In genomic region chr1:244394346-244394745, GRCh38 we compare ENCODE assay signal across 1 cellular context.
TF ChIP-seq lines count a peak whose summit lies in the region.

No MANE protein-coding gene starts in this region.

TF ChIP-seq in WTC11, 78 proteins besides CTCF, POLR2A, EP300 and RAD21 (continued from another document):
- TF ChIP-seq STAT6 (CRISPR knock-in tag; conservative IDR thresholded peaks at IDR 0.05; ENCODE audit: low read depth) = no peak
- no peak for TF ChIP-seq ZNF671 (CRISPR knock-in tag; IDR thresholded peaks at IDR 0.05)
- TF ChIP-seq TEAD4 (CRISPR knock-in tag; IDR thresholded peaks at IDR 0.05) = no peak
- TF ChIP-seq TP53 (CRISPR knock-in tag; IDR thresholded peaks at IDR 0.05) = no peak
